Comparison of ENCODE assay signal across 12 cellular contexts in genomic region chr14:68393178-68393763, GRCh38.
DNase-seq lines count a peak whose midpoint lies in the region; ATAC-seq and TF ChIP-seq lines count a peak whose summit lies in the region.
"Had no signal": no experiment of that assay in that cellular context is flagged by ENCODE, and none has a peak within 500 bp of the region (broad histone marks: within the 10 kb centered on the region; RNA-seq: fewer than 3 reads in every experiment).

No MANE protein-coding gene starts in this region.

- TF ChIP-seq CTCF in heart left ventricle (IDR thresholded peaks at IDR 0.05), result no peak
- TF ChIP-seq CTCF in progenitor cell of endocrine pancreas (IDR thresholded peaks at IDR 0.05; ENCODE audit: unreplicated experiment), result no peak
- TF ChIP-seq CTCF in uterus (IDR thresholded peaks at IDR 0.05), result no peak

- H3K36me3 Mint-ChIP-seq in progenitor cell of endocrine pancreas (ENCODE audit: insufficient read depth), result no peaks in the 10 kb centered on the region

- H3K27me3 ChIP-seq in heart left ventricle (no peaks in the 10 kb centered on the region), layer of hippocampus (ENCODE audit: control insufficient read depth, insufficient read depth, low read length) (no peaks in the 10 kb centered on the region), uterus (no peaks in the 10 kb centered on the region)

- peaks cover 4 to 81% (median 30%) of the 10 kb centered on the region in 12 donors for H3K4me1 ChIP-seq in heart left ventricle
- peaks cover 11 to 24% of the 10 kb centered on the region in 2 donors for H3K4me1 ChIP-seq in uterus

- H3K27ac Mint-ChIP-seq in progenitor cell of endocrine pancreas, result peak overlapping the region; percentile 78
- H3K27ac Mint-ChIP-seq: activated CD4-positive, alpha-beta T cell treated with anti-CD3 and anti-CD28 coated beads, Interleukin-2, amount 10 ng/mL, durations not matched to agents 24 days and 14 days; activated T-helper 2 cell treated with anti-CD3 and anti-CD28 coated beads, Interferon-gamma antibody, Interleukin-2, Interleukin-4, amounts not matched to agents 10 μg/mL and 5 μg/mL and 100 μg/mL, durations not matched to agents 14 hours and 24 hours and 36 hours had no signal

- TF ChIP-seq POLR2A in heart left ventricle (IDR thresholded peaks at IDR 0.05) (no peak), uterus (IDR thresholded peaks at IDR 0.05) (no peak)

- H3K36me3 ChIP-seq in heart left ventricle (no peaks in the 10 kb centered on the region), uterus (no peaks in the 10 kb centered on the region)

- H3K9me3 ChIP-seq in heart left ventricle (no peaks in the 10 kb centered on the region), uterus (no peaks in the 10 kb centered on the region)

- DNase-seq in heart left ventricle (no peak), left cardiac atrium (no peak), progenitor cell of endocrine pancreas (ENCODE audit: low spot score, unreplicated experiment) (no peak), uterus (no peak)
- DNase-seq: activated CD4-positive, alpha-beta T cell treated with anti-CD3 and anti-CD28 coated beads, Interleukin-2, amount 10 ng/mL, durations not matched to agents 24 days and 14 days; occipital lobe; stimulated activated CD4-positive, alpha-beta T cell treated with anti-CD3 and anti-CD28 coated beads, Interleukin-4, amount 100 ng/mL, for 4 hours had no signal

- intact Hi-C loops in heart left ventricle (cut with DNase I) (loop anchor here in 5 of 10 donors (5.0 to 10.0 kb wide), 5 partner anchors 129 to 402 kb away; partner anchors contain the start of gene ZFP36L1 (in 2 of the 5)), left cardiac atrium (cut with DNase I) (no loop called here), uterus (cut with DNase I; ENCODE audit: low total_unique reads) (no loop called here)

- ATAC-seq in heart left ventricle (no peak), left cardiac atrium (no peak), HG03520 (IDR thresholded peaks at IDR 0.05; ENCODE audit: unreplicated experiment) (no peak), HG02678 (IDR thresholded peaks at IDR 0.05; ENCODE audit: unreplicated experiment) (no peak), HG03039 (IDR thresholded peaks at IDR 0.05; ENCODE audit: unreplicated experiment) (no peak)

- peaks cover 42% of the 10 kb centered on the region for H3K4me1 Mint-ChIP-seq in progenitor cell of endocrine pancreas (ENCODE audit: low read depth)

- H3K27ac ChIP-seq in heart left ventricle (peak overlapping the region in 11 of 12 donors; percentile 5 to 92 (median 68)), layer of hippocampus (ENCODE audit: low read depth, low read length) (peak overlapping the region; percentile 76), uterus (peak overlapping the region; percentile 78 to 84)

- no peak overlapping the region for H3K4me3 Mint-ChIP-seq in progenitor cell of endocrine pancreas (ENCODE audit: low read depth)
- H3K4me3 Mint-ChIP-seq: activated CD4-positive, alpha-beta T cell treated with anti-CD3 and anti-CD28 coated beads, Interleukin-2, amount 10 ng/mL, durations not matched to agents 24 days and 14 days had no signal

- H3K27me3 Mint-ChIP-seq in progenitor cell of endocrine pancreas, result no peaks in the 10 kb centered on the region
- H3K27me3 Mint-ChIP-seq: activated CD4-positive, alpha-beta T cell treated with anti-CD3 and anti-CD28 coated beads, Interleukin-2, amount 10 ng/mL, durations not matched to agents 24 days and 14 days had no signal

- H3K9me3 Mint-ChIP-seq in progenitor cell of endocrine pancreas (ENCODE audit: low read depth), result no peaks in the 10 kb centered on the region
- H3K9me3 Mint-ChIP-seq: activated T-helper 2 cell treated with anti-CD3 and anti-CD28 coated beads, Interferon-gamma antibody, Interleukin-2, Interleukin-4, amounts not matched to agents 10 μg/mL and 5 μg/mL and 100 μg/mL, durations not matched to agents 14 hours and 24 hours and 36 hours had no signal

- H3K4me3 ChIP-seq in heart left ventricle (no peak overlapping the region), uterus (no peak overlapping the region)

- 90 to 92% (median 90%) methylated on average over 8 of the region's 8 CpGs for WGBS in heart left ventricle, 4 donors
